Comparison of ENCODE assay signal across 26 cellular contexts in genomic region chr12:107511292-107511691, GRCh38.
DNase-seq lines count a peak whose midpoint lies in the region; ATAC-seq and TF ChIP-seq lines count a peak whose summit lies in the region.
"Had no signal": no experiment of that assay in that cellular context is flagged by ENCODE, and none has a peak within 500 bp of the region (broad histone marks: within the 10 kb centered on the region; RNA-seq: fewer than 3 reads in every experiment).

No MANE protein-coding gene starts in this region.

- no peak for TF ChIP-seq RAD21 in IMR-90 (IDR thresholded peaks at IDR 0.05; ENCODE audit: low read length)

- POLR2A ChIA-PET in IMR-90 (lab: Charles Lee; ENCODE audit: unreplicated experiment), result no interaction called here

- no peaks in the 10 kb centered on the region for H4K20me1 ChIP-seq in IMR-90 (ENCODE audit: insufficient read depth, low read length)

- no peak for TF ChIP-seq CTCF in IMR-90 (conservative IDR thresholded peaks at IDR 0.05; ENCODE audit: low read depth, low read length)
- no peak for TF ChIP-seq CTCF in choroid plexus epithelial cell (conservative IDR thresholded peaks at IDR 0.05; ENCODE audit: low read depth, low read length)

- no peak overlapping the region for H3K9ac ChIP-seq in IMR-90 (ENCODE audit: low read depth, low read length)
- H3K9ac ChIP-seq: BLaER1 treated with 17β-estradiol and CSF1 and Interleukin-3, amounts not matched to agents 10 nM and 100 nM had no signal

- H2BK20ac ChIP-seq in IMR-90 (ENCODE audit: low read depth, low read length), result no peak overlapping the region

- H3K4ac ChIP-seq in IMR-90 (ENCODE audit: low read depth, low read length), result no peak overlapping the region

- no peak overlapping the region for H4K5ac ChIP-seq in IMR-90 (ENCODE audit: low read depth, low read length)

- no peak overlapping the region for H2BK5ac ChIP-seq in IMR-90 (ENCODE audit: low read depth, low read length, poor library complexity, severe bottlenecking)

- no peak overlapping the region for H3K18ac ChIP-seq in IMR-90 (ENCODE audit: low read depth, low read length)

- H3K36me3 ChIP-seq in IMR-90 (ENCODE audit: control insufficient read depth, insufficient read depth, low read length) (no peaks in the 10 kb centered on the region), H7 (replicated peaks; ENCODE audit: control insufficient read depth, insufficient read depth, low read length) (no peaks in the 10 kb centered on the region)
- H3K36me3 ChIP-seq: BLaER1 treated with 17β-estradiol and CSF1 and Interleukin-3, amounts not matched to agents 10 nM and 100 nM; gastroesophageal sphincter; neutrophil had no signal

- no peaks in the 10 kb centered on the region for H3K79me1 ChIP-seq in IMR-90 (ENCODE audit: low read depth in 1 of 2, low read length in 2 of 2)

- H3K9me1 ChIP-seq in IMR-90 (ENCODE audit: insufficient read depth, low read length), result no peaks in the 10 kb centered on the region; the same call in 1 of the 2 replicates

- no TSS peak for BruUV-seq in IMR-90 (replicated peaks; lab: Mats Ljungman, UMichigan)

- no peak overlapping the region for H2AFZ ChIP-seq in IMR-90 (replicated peaks; ENCODE audit: low read length, poor library complexity)

- intact Hi-C loops in IMR-90 (cut with micrococcal nuclease), result no loop called here

- 20% methylated on average over 1 of the region's 3 CpGs; no CpG with 5 or more reads in 1 of the 2 experiments for WGBS in IMR-90 (ENCODE audit: extremely low coverage in 2 of 2, insufficient read length in 1 of 2), 2 experiments

- no peak overlapping the region for H3K4me2 ChIP-seq in IMR-90 (ENCODE audit: low read depth, low read length)
- H3K4me2 ChIP-seq: BLaER1 treated with 17β-estradiol and CSF1 and Interleukin-3, amounts not matched to agents 10 nM and 100 nM had no signal

- H3K27me3 ChIP-seq in IMR-90 (ENCODE audit: control insufficient read depth, insufficient read depth, low read length) (peaks cover 4% of the 10 kb centered on the region; the same call in 1 of the 2 replicates), H7 (ENCODE audit: control insufficient read depth, insufficient read depth, low read length) (no peaks in the 10 kb centered on the region)
- H3K27me3 ChIP-seq: BLaER1 treated with 17β-estradiol and CSF1 and Interleukin-3, amounts not matched to agents 10 nM and 100 nM; neutrophil had no signal

- H4K8ac ChIP-seq in IMR-90 (ENCODE audit: low read depth in 2 of 2, low read length in 2 of 2), result no peak overlapping the region

- in situ Hi-C loops in IMR-90 (cut with MboI; ENCODE audit: low sequenced_read_pairs), result no loop called here

- peak; percentile 62 for DNase-seq in AG08395 (ENCODE audit: low spot score)
- DNase-seq in IMR-90, result peak; percentile 38
- peak; percentile 31 for DNase-seq in choroid plexus epithelial cell (ENCODE audit: low read depth)
- peak; percentile 27 for DNase-seq in islet precursor cell
- DNase-seq in mucosa of gallbladder (ENCODE audit: low spot score), result no peak
- no peak for DNase-seq in SW480 (ENCODE audit: low spot score)
- no peak for DNase-seq in stimulated activated CD8-positive, alpha-beta memory T cell treated with anti-CD3 and anti-CD28 coated beads, Interleukin-4, amount 100 ng/mL, for 48 hours
- DNase-seq in H7, result no peak
- DNase-seq: activated CD4-positive, alpha-beta T cell treated with anti-CD3 and anti-CD28 coated beads, Interleukin-2, amount 50 U/mL, for 1 hour; aorta; Caco-2; DMS79 treated with DMSO at 0.1 percent for 48 hours; NCI-H1092; NCI-H187; stimulated activated CD4-positive, alpha-beta T cell treated with anti-CD3 and anti-CD28 coated beads, Interleukin-2, amount 100 ng/mL, for 24 hours; substantia nigra had no signal

- H3K56ac ChIP-seq in IMR-90 (ENCODE audit: extremely low read depth, insufficient read depth, low read length), result no peak overlapping the region

- H3K23ac ChIP-seq in IMR-90 (ENCODE audit: low read depth, low read length), result no peak overlapping the region

- H2AK9ac ChIP-seq in IMR-90 (replicated peaks; ENCODE audit: low read depth, low read length, poor library complexity), result no peak overlapping the region

- no peaks in the 10 kb centered on the region for H3K9me3 ChIP-seq in IMR-90 (ENCODE audit: control insufficient read depth, insufficient read depth, low read length)
- H3K9me3 ChIP-seq: A549; BLaER1 treated with 17β-estradiol and CSF1 and Interleukin-3, amounts not matched to agents 10 nM and 100 nM; Caco-2; gastroesophageal sphincter; neutrophil had no signal

- dilution Hi-C loops in IMR-90 (cut with HindIII; ENCODE audit: low sequenced_read_pairs, unreplicated experiment), result no loop called here

- H3K4me1 ChIP-seq in IMR-90 (ENCODE audit: control insufficient read depth, insufficient read depth, low read length), result peaks cover 4% of the 10 kb centered on the region; the same call in 1 of the 2 replicates
- H3K4me1 ChIP-seq: Caco-2, gastroesophageal sphincter had no signal

- no peak overlapping the region for H3K4me3 ChIP-seq in IMR-90 (ENCODE audit: insufficient read depth, low read depth, low read length)
- no peak overlapping the region for H3K4me3 ChIP-seq in choroid plexus epithelial cell (ENCODE audit: low read depth, low read length)
- no peak overlapping the region for H3K4me3 ChIP-seq in H7 (ENCODE audit: insufficient read depth, low read depth, low read length)
- H3K4me3 ChIP-seq: A549; BLaER1 treated with 17β-estradiol and CSF1 and Interleukin-3, amounts not matched to agents 10 nM and 100 nM; gastroesophageal sphincter; skin epidermis had no signal

- no peak for TF ChIP-seq POLR2A in IMR-90 (IDR thresholded peaks at IDR 0.05; ENCODE audit: low read depth, low read length)

- H4K91ac ChIP-seq in IMR-90 (ENCODE audit: insufficient read depth, low read depth, low read length), result no peak overlapping the region

- H2BK15ac ChIP-seq in IMR-90 (ENCODE audit: low read depth, low read length), result no peak overlapping the region

- no peak overlapping the region for H3K27ac ChIP-seq in IMR-90 (ENCODE audit: insufficient read depth, low read length)
- H3K27ac ChIP-seq: A549; BLaER1 treated with 17β-estradiol and CSF1 and Interleukin-3, amounts not matched to agents 10 nM and 100 nM; epithelial cell of prostate; gastroesophageal sphincter; neutrophil; RWPE1; skin epidermis had no signal

- no peak for ATAC-seq in IMR-90 (ENCODE audit: low read depth)
- ATAC-seq: A549; activated naive CD4-positive, alpha-beta T cell treated with anti-CD3 and anti-CD28 coated beads, Interleukin-2, amount 50 U/mL, for 72 hours; activated T-helper 17 cell treated with anti-CD3 and anti-CD28 coated beads, Interleukin-2, amount 50 U/mL, for 72 hours; gastroesophageal sphincter; SK-N-SH treated with all-trans-retinoic acid at 6 μM for 48 hours had no signal

- CTCF ChIA-PET in IMR-90 (lab: Yijun Ruan, JAX), result no interaction called here

- H2AK5ac ChIP-seq in IMR-90 (ENCODE audit: low read depth, low read length), result no peak overlapping the region

- no peak overlapping the region for H2BK120ac ChIP-seq in IMR-90 (ENCODE audit: low read depth, low read length)

- no peak overlapping the region for H3K14ac ChIP-seq in IMR-90 (replicated peaks; ENCODE audit: low read depth, low read length)

TF ChIP-seq in IMR-90, 13 proteins besides CTCF, POLR2A, EP300 and RAD21:
- no peak for TF ChIP-seq FOS (IDR thresholded peaks at IDR 0.05; ENCODE audit: low read depth, low read length)
- TF ChIP-seq RFX5 (IDR thresholded peaks at IDR 0.05; ENCODE audit: low read depth, low read length), result no peak
- no peak for TF ChIP-seq CEBPB (IDR thresholded peaks at IDR 0.05; ENCODE audit: low read depth, low read length)
- TF ChIP-seq BHLHE40 (IDR thresholded peaks at IDR 0.05; ENCODE audit: low read depth, low read length), result no peak
- TF ChIP-seq NFE2L2 (IDR thresholded peaks at IDR 0.05; ENCODE audit: low read depth, low read length), result no peak
- TF ChIP-seq SMC3 (IDR thresholded peaks at IDR 0.05; ENCODE audit: low read depth, low read length), result no peak
- no peak for TF ChIP-seq MAZ (IDR thresholded peaks at IDR 0.05; ENCODE audit: borderline replicate concordance, low read depth, low read length)
- no peak for TF ChIP-seq CHD1 (IDR thresholded peaks at IDR 0.05; ENCODE audit: low read depth, low read length)
- TF ChIP-seq USF2 (IDR thresholded peaks at IDR 0.05; ENCODE audit: low read depth, low read length), result no peak
- no peak for TF ChIP-seq RCOR1 (IDR thresholded peaks at IDR 0.05; ENCODE audit: insufficient replicate concordance, low read length)
- TF ChIP-seq MAFK (IDR thresholded peaks at IDR 0.05; ENCODE audit: low read depth, low read length), result no peak
- TF ChIP-seq MXI1 (IDR thresholded peaks at IDR 0.05; ENCODE audit: borderline replicate concordance, low read depth, low read length), result no peak
- no peak for TF ChIP-seq ELK1 (IDR thresholded peaks at IDR 0.05; ENCODE audit: borderline replicate concordance, low read depth, low read length)

Comparison
In these comparisons a context has a peak if more than half of its experiments do, and no peak if none do; other contexts are left out.
1. DNase-seq: peak in AG08395 (single experiment), IMR-90 (single experiment), choroid plexus epithelial cell (single experiment) and islet precursor cell (single experiment); none in mucosa of gallbladder (single experiment), SW480 (single experiment), stimulated activated CD8-positive, alpha-beta memory T cell treated with anti-CD3 and anti-CD28 coated beads, Interleukin-4, amount 100 ng/mL, for 48 hours (single experiment) and H7 (single experiment).